2 cellular contexts compared by ENCODE assay signal in genomic region chr10:74500806-74501205, GRCh38.
A peak's percentile ranks its signal among the peaks of the same experiment; 100 is the strongest.
TF ChIP-seq lines count a peak whose summit lies in the region.

No MANE protein-coding gene starts in this region.

TF ChIP-seq in IMR-90, 13 proteins besides CTCF, POLR2A, EP300 and RAD21 (continued from another document):
- no peak for TF ChIP-seq MAZ (IDR thresholded peaks at IDR 0.05; ENCODE audit: borderline replicate concordance, low read depth, low read length)
- TF ChIP-seq FOS (IDR thresholded peaks at IDR 0.05; ENCODE audit: low read depth, low read length), result peak; percentile 29; the same call in 1 of the 2 replicates
- no peak for TF ChIP-seq NFE2L2 (IDR thresholded peaks at IDR 0.05; ENCODE audit: low read depth, low read length)
- TF ChIP-seq RFX5 (IDR thresholded peaks at IDR 0.05; ENCODE audit: low read depth, low read length), result no peak
- TF ChIP-seq CHD1 (IDR thresholded peaks at IDR 0.05; ENCODE audit: low read depth, low read length), result no peak
- TF ChIP-seq USF2 (IDR thresholded peaks at IDR 0.05; ENCODE audit: low read depth, low read length), result no peak
- no peak for TF ChIP-seq RCOR1 (IDR thresholded peaks at IDR 0.05; ENCODE audit: insufficient replicate concordance, low read length)
TF ChIP-seq in IMR-90: peak in this region for 1.

TF ChIP-seq in neural cell, 6 proteins besides CTCF, POLR2A, EP300 and RAD21 (continued from another document):
- no peak for TF ChIP-seq EZH2 (IDR thresholded peaks at IDR 0.05; ENCODE audit: borderline replicate concordance, insufficient read depth, low read length, poor library complexity, severe bottlenecking)
TF ChIP-seq in neural cell: peak in this region for 1.
